9 cellular contexts compared by ENCODE assay signal in the genomic region with DNA sequence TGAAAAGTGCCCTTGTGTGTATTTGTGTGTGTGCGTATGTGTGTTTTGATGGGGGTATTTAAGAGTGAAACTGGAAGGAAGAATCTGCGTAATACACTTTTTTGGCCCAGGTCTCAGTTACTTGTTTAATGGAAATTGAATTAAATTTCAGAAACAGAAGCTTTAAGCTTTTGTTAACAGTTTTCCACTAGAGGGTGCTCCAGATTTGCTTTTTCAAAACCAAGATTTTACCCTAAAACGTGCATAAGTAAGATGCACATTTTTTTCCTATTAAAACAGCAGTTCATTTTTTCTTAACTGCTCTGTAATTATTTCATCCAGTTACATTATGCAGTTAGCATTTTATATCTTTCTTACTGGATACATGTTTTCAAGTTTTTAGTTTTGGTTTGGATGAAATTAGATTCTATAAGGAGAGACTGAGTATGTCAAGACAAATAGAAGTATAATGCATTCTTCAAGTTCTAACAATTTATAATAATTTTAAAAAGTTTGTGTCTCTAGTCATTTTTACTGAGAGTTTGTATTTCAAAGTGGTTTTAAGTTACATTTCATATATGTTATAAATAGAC.
DNase-seq lines count a peak whose midpoint lies in the region; ATAC-seq, FAIRE-seq and TF ChIP-seq lines count a peak whose summit lies in the region.
"Had no signal": no experiment of that assay in that cellular context is flagged by ENCODE, and none has a peak within 500 bp of the region (broad histone marks: within the 10 kb centered on the region; RNA-seq: fewer than 3 reads in every experiment).

No MANE protein-coding gene starts in this region.

- TF ChIP-seq POLR2A in NB4 (IDR thresholded peaks at IDR 0.05; ENCODE audit: extremely low read depth, insufficient read length): no peak

- no peak overlapping the region for H3K27ac ChIP-seq in SJCRH30

- H3K4me1 ChIP-seq in SJCRH30: no peaks in the 10 kb centered on the region

- no peak overlapping the region for H3K4me3 Mint-ChIP-seq in nephron

- H3K4me1 Mint-ChIP-seq in nephron: peaks cover 16% of the 10 kb centered on the region

- no peaks in the 10 kb centered on the region for H3K27me3 Mint-ChIP-seq in nephron (ENCODE audit: low read depth)

- no peaks in the 10 kb centered on the region for H3K9me3 Mint-ChIP-seq in nephron

- H3K27me3 ChIP-seq in bronchial epithelial cell (ENCODE audit: control insufficient read depth, insufficient read depth, low read length) (no peaks in the 10 kb centered on the region), SJCRH30 (no peaks in the 10 kb centered on the region)

- H3K4me3 ChIP-seq in NB4 (ENCODE audit: low read depth, low read length) (no peak overlapping the region), bronchial epithelial cell (ENCODE audit: low read depth, low read length) (no peak overlapping the region), SJCRH30 (no peak overlapping the region)

- DNase-seq in GM03348 (ENCODE audit: low spot score) (peak; percentile 20), NB4 (ENCODE audit: low read depth) (peak; percentile 34), bronchial epithelial cell (ENCODE audit: low read depth) (no peak), NCI-H1436 treated with DMSO at 0.1 percent for 48 hours (lab: John Stamatoyannopoulos, UW) (no peak), SJCRH30 (no peak)
- no peak for DNase-seq in NK-92 treated with Interleukin-12 subunit alpha and Interleukin-12 subunit beta, amount 100 ng/mL, for 24 hours (lab: John Stamatoyannopoulos, UW)
- DNase-seq: NCI-H1048 had no signal

- peaks cover 40% of the 10 kb centered on the region for H3K36me3 Mint-ChIP-seq in nephron (ENCODE audit: low read depth)

- no peak for ATAC-seq in HG03095 (IDR thresholded peaks at IDR 0.05; ENCODE audit: unreplicated experiment)

- peaks cover 1% of the 10 kb centered on the region for H3K36me3 ChIP-seq in bronchial epithelial cell (ENCODE audit: control insufficient read depth, insufficient read depth, low read length)
- no peaks in the 10 kb centered on the region; the same call in 1 of the 2 replicates for H3K36me3 ChIP-seq in SJCRH30

- TF ChIP-seq CTCF in NB4 (IDR thresholded peaks at IDR 0.05; ENCODE audit: low read depth, low read length) (no peak), bronchial epithelial cell (IDR thresholded peaks at IDR 0.05; ENCODE audit: insufficient read depth, low read length, severe bottlenecking) (peak; percentile 6), nephron (IDR thresholded peaks at IDR 0.05; ENCODE audit: unreplicated experiment in 3 of 3) (peak; percentile 43 to 56 (median 49))

- FAIRE-seq in bronchial epithelial cell (lab: Jason Lieb, UNC): no peak

- H3K9me3 ChIP-seq in SJCRH30 (replicated peaks): no peaks in the 10 kb centered on the region

- H3K27ac Mint-ChIP-seq in nephron: peak overlapping the region in 2 of 3 experiments; percentile 5 to 38

Comparison
In these comparisons a context has a peak if more than half of its experiments do, and no peak if none do; other contexts are left out.
1. DNase-seq: peak in GM03348 (single experiment) and NB4 (single experiment); none in bronchial epithelial cell (single experiment), NK-92 treated with Interleukin-12 subunit alpha and Interleukin-12 subunit beta, amount 100 ng/mL, for 24 hours (single experiment), NCI-H1436 treated with DMSO at 0.1 percent for 48 hours (single experiment) and SJCRH30 (0 of 2).